Comparison of ENCODE assay signal across 23 cellular contexts in the genomic region with DNA sequence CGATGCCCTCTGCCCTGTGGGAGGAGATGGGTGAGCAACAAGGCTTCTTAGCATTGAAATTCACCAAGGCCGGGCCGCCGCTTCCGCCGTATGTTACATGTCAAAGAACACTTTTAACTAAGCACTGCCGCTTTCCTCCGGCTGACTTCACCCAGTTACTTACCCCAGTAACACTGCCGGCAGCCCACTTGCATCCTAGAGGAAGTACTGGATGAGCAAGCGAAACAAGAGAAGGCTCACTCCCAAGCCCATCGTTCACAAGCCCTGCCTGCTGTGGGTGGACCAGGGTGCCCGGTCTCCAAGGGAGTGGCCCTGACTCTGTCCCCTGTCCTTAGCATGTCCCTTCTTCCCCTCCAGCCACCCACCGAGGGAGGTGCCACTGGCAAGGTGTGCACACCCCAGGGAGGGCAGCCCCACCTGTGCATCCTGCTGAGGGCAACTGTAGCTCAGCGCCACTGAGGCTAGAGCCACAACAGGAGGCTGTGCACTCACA.
"Had no signal": no experiment of that assay in that cellular context is flagged by ENCODE, and none has a peak within 500 bp of the region (broad histone marks: within the 10 kb centered on the region; RNA-seq: fewer than 3 reads in every experiment).

No MANE protein-coding gene starts in this region.

- H3K4me3 ChIP-seq: breast epithelium, K562, PC-9, SJCRH30 had no signal

- DNase-seq: activated CD4-positive, alpha-beta memory T cell treated with anti-CD3 and anti-CD28 coated beads for 36 hours; activated CD4-positive, alpha-beta T cell treated with anti-CD3 and anti-CD28 coated beads, Interleukin-2, amount 10 ng/mL, durations not matched to agents 7 days and 5 days; activated CD4-positive, CD25-positive, alpha-beta regulatory T cell; activated CD8-positive, alpha-beta memory T cell treated with anti-CD3 and anti-CD28 coated beads, Interleukin-2, amount 50 U/mL, for 4 hours; activated naive CD4-positive, alpha-beta T cell; activated T-cell treated with anti-CD3 and anti-CD28 coated beads, Interleukin-2, amount 50 U/mL, for 72 hours; Karpas-422; MM.1S; NCI-H1105 treated with DMSO at 0.1 percent for 48 hours; NCI-H1436 treated with DMSO at 0.1 percent for 48 hours; NCI-H187; NCI-H2081; NCI-H510A treated with DMSO at 0.1 percent for 48 hours; NCI-H69; PC-9; Right ventricle myocardium superior; SJCRH30; SK-N-SH; T-helper 1 cell had no signal

- H3K27me3 ChIP-seq: SJCRH30 had no signal

- H3K27ac ChIP-seq: breast epithelium, PC-9, RWPE1, SJCRH30, VCaP had no signal

- ATAC-seq: activated T-cell treated with anti-CD3 and anti-CD28 coated beads, Interleukin-2, amount 50 U/mL, for 72 hours; K562 had no signal

- H3K36me3 ChIP-seq: breast epithelium, SJCRH30 had no signal

- H3K4me1 ChIP-seq: breast epithelium, SJCRH30 had no signal

- H3K9me3 ChIP-seq: breast epithelium, SJCRH30, SK-N-SH had no signal
